8 cellular contexts compared by ENCODE assay signal in genomic region chr3:66797916-66798560, GRCh38.
DNase-seq lines count a peak whose midpoint lies in the region; ATAC-seq and TF ChIP-seq lines count a peak whose summit lies in the region.

No MANE protein-coding gene starts in this region.

- H3K27ac ChIP-seq in GM23338 (ENCODE audit: low read depth) (peak overlapping the region; percentile 83), rectal smooth muscle tissue (ENCODE audit: low read depth, low read length) (no peak overlapping the region), foreskin keratinocyte (no peak overlapping the region)

- ATAC-seq in GM23338 (peak; percentile 96), foreskin keratinocyte (no peak)

- no peaks in the 10 kb centered on the region for H3K36me3 ChIP-seq in GM23338 (ENCODE audit: insufficient read depth)
- no peaks in the 10 kb centered on the region for H3K36me3 ChIP-seq in iPS-15b (ENCODE audit: control insufficient read depth, insufficient read depth, low read length)
- H3K36me3 ChIP-seq in rectal smooth muscle tissue (ENCODE audit: control insufficient read depth, insufficient read depth, low read length): no peaks in the 10 kb centered on the region

- H3K9me2 ChIP-seq in GM23338 (ENCODE audit: insufficient read depth): peaks cover 4% of the 10 kb centered on the region; the same call in 1 of the 2 replicates

- H3K27me3 Mint-ChIP-seq in GM23338 (ENCODE audit: insufficient read depth, low read depth, poor library complexity) (peaks cover 6% of the 10 kb centered on the region), chondrocyte (ENCODE audit: low read depth) (no peaks in the 10 kb centered on the region)
- peaks cover 13% of the 10 kb centered on the region for H3K27me3 Mint-ChIP-seq in T-helper 2 cell treated with Interferon-gamma antibody and Interleukin-4, amounts not matched to agents 5 μg/mL and 100 μg/mL, for 36 hours (ENCODE audit: low read depth)

- H3K4me3 Mint-ChIP-seq in GM23338 (peak overlapping the region; percentile 52; the same call in 1 of the 3 replicates), chondrocyte (ENCODE audit: unreplicated experiment) (peak overlapping the region; percentile 69)
- no peak overlapping the region for H3K4me3 Mint-ChIP-seq in T-helper 2 cell treated with Interferon-gamma antibody and Interleukin-4, amounts not matched to agents 5 μg/mL and 100 μg/mL, for 36 hours

- H3F3A ChIP-seq in GM23338 (replicated peaks; ENCODE audit: low read depth): no peaks in the 10 kb centered on the region

- H3K4me2 ChIP-seq in GM23338: peak overlapping the region; percentile 12

- H3K4me1 ChIP-seq in GM23338 (ENCODE audit: insufficient read depth) (peaks cover 17% of the 10 kb centered on the region), iPS-15b (ENCODE audit: control insufficient read depth, insufficient read depth, low read length) (peaks cover 6% of the 10 kb centered on the region), rectal smooth muscle tissue (ENCODE audit: control insufficient read depth, insufficient read depth, low read length) (no peaks in the 10 kb centered on the region), foreskin keratinocyte (no peaks in the 10 kb centered on the region)

- no peaks in the 10 kb centered on the region for H3K9me3 ChIP-seq in iPS-15b (ENCODE audit: control insufficient read depth, insufficient read depth, low read length)

- TF ChIP-seq CTCF in GM23338 (conservative IDR thresholded peaks at IDR 0.05; ENCODE audit: low read depth in 2 of 2): no peak
- peak; percentile 38 for TF ChIP-seq CTCF in chondrocyte (IDR thresholded peaks at IDR 0.05)
- no peak for TF ChIP-seq CTCF in foreskin keratinocyte (conservative IDR thresholded peaks at IDR 0.05)

- peak; percentile 87 for DNase-seq in GM23338 (ENCODE audit: low spot score)
- no peak for DNase-seq in chondrocyte (ENCODE audit: low spot score)
- DNase-seq in ureter (ENCODE audit: low spot score): no peak
- no peak for DNase-seq in foreskin keratinocyte
- DNase-seq in T-helper 2 cell treated with Interferon-gamma antibody and Interleukin-4, amounts not matched to agents 5 μg/mL and 100 μg/mL, for 36 hours (ENCODE audit: low spot score): no peak
- no peak for DNase-seq in NCI-H226

- no peaks in the 10 kb centered on the region for H4K20me1 ChIP-seq in GM23338 (replicated peaks; ENCODE audit: insufficient read depth)

- H3K9me3 Mint-ChIP-seq in GM23338 (peaks cover 21% of the 10 kb centered on the region), chondrocyte (ENCODE audit: low read depth) (peaks cover 9% of the 10 kb centered on the region)
- no peaks in the 10 kb centered on the region for H3K9me3 Mint-ChIP-seq in T-helper 2 cell treated with Interferon-gamma antibody and Interleukin-4, amounts not matched to agents 5 μg/mL and 100 μg/mL, for 36 hours

- H3K27ac Mint-ChIP-seq in GM23338: peak overlapping the region; percentile 91
- peak overlapping the region; percentile 79 for H3K27ac Mint-ChIP-seq in chondrocyte (ENCODE audit: unreplicated experiment)
- H3K27ac Mint-ChIP-seq in T-helper 2 cell treated with Interferon-gamma antibody and Interleukin-4, amounts not matched to agents 5 μg/mL and 100 μg/mL, for 36 hours: no peak overlapping the region

- peaks cover 20% of the 10 kb centered on the region for H3K36me3 Mint-ChIP-seq in GM23338 (ENCODE audit: low read depth)
- H3K36me3 Mint-ChIP-seq in chondrocyte (ENCODE audit: low read depth): no peaks in the 10 kb centered on the region
- H3K36me3 Mint-ChIP-seq in T-helper 2 cell treated with Interferon-gamma antibody and Interleukin-4, amounts not matched to agents 5 μg/mL and 100 μg/mL, for 36 hours (ENCODE audit: low read depth): no peaks in the 10 kb centered on the region

- H3K4me3 ChIP-seq in GM23338: peak overlapping the region; percentile 4; the same call in 1 of the 2 replicates
- peak overlapping the region; percentile 3 for H3K4me3 ChIP-seq in iPS-15b (ENCODE audit: low read depth, low read length)
- H3K4me3 ChIP-seq in rectal smooth muscle tissue (ENCODE audit: low read length): peak overlapping the region; percentile 32

- H3K79me2 ChIP-seq in GM23338 (replicated peaks; ENCODE audit: insufficient read depth): no peaks in the 10 kb centered on the region

- H3K27me3 ChIP-seq in GM23338 (ENCODE audit: insufficient read depth): no peaks in the 10 kb centered on the region
- peaks cover 4% of the 10 kb centered on the region for H3K27me3 ChIP-seq in iPS-15b (ENCODE audit: control insufficient read depth, insufficient read depth, low read length)
- no peaks in the 10 kb centered on the region for H3K27me3 ChIP-seq in rectal smooth muscle tissue (ENCODE audit: control insufficient read depth, insufficient read depth, low read length)
- H3K27me3 ChIP-seq in foreskin keratinocyte: no peaks in the 10 kb centered on the region

- no peak overlapping the region for H2AFZ ChIP-seq in GM23338

- H3K4me1 Mint-ChIP-seq in GM23338: peaks cover 23% of the 10 kb centered on the region
- peaks cover 14% of the 10 kb centered on the region for H3K4me1 Mint-ChIP-seq in chondrocyte (ENCODE audit: low read depth)
- H3K4me1 Mint-ChIP-seq in T-helper 2 cell treated with Interferon-gamma antibody and Interleukin-4, amounts not matched to agents 5 μg/mL and 100 μg/mL, for 36 hours (ENCODE audit: low read depth): no peaks in the 10 kb centered on the region

- no peak overlapping the region for H3K9ac ChIP-seq in iPS-15b (ENCODE audit: low read depth, low read length)
- no peak overlapping the region for H3K9ac ChIP-seq in rectal smooth muscle tissue (ENCODE audit: low read length)

TF ChIP-seq in GM23338, 12 proteins besides CTCF, POLR2A, EP300 and RAD21 (continues in another document):
- TF ChIP-seq ZNF462 (CRISPR knock-in tag; IDR thresholded peaks at IDR 0.05): peak; percentile 88
